In the genomic region with DNA sequence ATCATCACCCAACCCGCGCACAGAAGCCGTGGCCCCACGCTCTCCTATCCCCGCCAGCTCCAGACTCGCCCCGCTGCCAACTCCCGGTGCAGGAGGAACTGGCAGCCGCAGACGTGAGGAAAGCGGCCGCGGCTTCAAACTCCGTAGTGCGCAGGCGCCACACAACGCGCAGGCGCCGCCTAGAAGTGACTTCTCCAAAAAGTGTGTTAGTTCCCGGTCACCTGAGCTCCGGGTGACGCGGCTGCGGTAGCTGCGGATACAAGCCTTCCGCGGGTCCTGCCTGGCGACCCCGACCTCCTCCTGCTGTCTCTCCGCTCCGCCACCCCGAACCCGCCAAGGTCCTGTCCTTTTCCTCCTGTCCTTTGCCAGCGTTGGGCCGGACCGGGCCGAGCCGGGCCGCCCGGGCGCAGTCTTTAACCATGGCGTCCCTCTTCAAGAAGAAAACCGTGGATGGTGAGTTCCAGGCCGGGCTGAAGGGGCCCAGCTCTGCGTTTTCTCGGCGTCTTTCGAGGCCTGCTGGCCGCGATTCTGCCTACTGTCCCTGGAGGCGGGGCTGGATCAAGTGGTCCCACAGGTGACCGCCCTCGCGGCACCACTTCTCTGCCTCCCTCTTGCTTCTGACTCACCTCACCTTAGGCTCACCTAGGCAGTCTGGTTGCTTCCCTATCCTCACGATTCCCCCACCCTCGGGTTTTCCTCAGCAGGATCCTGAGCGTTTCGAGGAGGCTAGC, we compare ENCODE assay signal across 1 cellular context.
A peak's percentile ranks its signal among the peaks of the same experiment; 100 is the strongest.
TF ChIP-seq lines count a peak whose summit lies in the region.

A gene with protein sequence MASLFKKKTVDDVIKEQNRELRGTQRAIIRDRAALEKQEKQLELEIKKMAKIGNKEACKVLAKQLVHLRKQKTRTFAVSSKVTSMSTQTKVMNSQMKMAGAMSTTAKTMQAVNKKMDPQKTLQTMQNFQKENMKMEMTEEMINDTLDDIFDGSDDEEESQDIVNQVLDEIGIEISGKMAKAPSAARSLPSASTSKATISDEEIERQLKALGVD (plus strand): TSS at position 206 of the 731 bp plus-strand sequence. CDS start 214 bp downstream, at position 420.

TF ChIP-seq in HepG2, 621 proteins besides CTCF, POLR2A, EP300 and RAD21 (continued from another document and continues in another):
- TF ChIP-seq, protein P1, sequence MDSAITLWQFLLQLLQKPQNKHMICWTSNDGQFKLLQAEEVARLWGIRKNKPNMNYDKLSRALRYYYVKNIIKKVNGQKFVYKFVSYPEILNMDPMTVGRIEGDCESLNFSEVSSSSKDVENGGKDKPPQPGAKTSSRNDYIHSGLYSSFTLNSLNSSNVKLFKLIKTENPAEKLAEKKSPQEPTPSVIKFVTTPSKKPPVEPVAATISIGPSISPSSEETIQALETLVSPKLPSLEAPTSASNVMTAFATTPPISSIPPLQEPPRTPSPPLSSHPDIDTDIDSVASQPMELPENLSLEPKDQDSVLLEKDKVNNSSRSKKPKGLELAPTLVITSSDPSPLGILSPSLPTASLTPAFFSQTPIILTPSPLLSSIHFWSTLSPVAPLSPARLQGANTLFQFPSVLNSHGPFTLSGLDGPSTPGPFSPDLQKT (CRISPR knock-in tag; IDR thresholded peaks at IDR 0.05; ENCODE audit: borderline replicate concordance): no peak
- no peak for TF ChIP-seq ZNF644 (CRISPR knock-in tag; IDR thresholded peaks at IDR 0.05; ENCODE audit: low read depth)
- TF ChIP-seq ZNF816 (CRISPR knock-in tag; IDR thresholded peaks at IDR 0.05; ENCODE audit: borderline replicate concordance): 0 out of 2 replicates have a peak, but pooled peaks have one; percentile 20
- TF ChIP-seq KAT8 (CRISPR knock-in tag; IDR thresholded peaks at IDR 0.05): peak; percentile 77
- TF ChIP-seq, protein P2, sequence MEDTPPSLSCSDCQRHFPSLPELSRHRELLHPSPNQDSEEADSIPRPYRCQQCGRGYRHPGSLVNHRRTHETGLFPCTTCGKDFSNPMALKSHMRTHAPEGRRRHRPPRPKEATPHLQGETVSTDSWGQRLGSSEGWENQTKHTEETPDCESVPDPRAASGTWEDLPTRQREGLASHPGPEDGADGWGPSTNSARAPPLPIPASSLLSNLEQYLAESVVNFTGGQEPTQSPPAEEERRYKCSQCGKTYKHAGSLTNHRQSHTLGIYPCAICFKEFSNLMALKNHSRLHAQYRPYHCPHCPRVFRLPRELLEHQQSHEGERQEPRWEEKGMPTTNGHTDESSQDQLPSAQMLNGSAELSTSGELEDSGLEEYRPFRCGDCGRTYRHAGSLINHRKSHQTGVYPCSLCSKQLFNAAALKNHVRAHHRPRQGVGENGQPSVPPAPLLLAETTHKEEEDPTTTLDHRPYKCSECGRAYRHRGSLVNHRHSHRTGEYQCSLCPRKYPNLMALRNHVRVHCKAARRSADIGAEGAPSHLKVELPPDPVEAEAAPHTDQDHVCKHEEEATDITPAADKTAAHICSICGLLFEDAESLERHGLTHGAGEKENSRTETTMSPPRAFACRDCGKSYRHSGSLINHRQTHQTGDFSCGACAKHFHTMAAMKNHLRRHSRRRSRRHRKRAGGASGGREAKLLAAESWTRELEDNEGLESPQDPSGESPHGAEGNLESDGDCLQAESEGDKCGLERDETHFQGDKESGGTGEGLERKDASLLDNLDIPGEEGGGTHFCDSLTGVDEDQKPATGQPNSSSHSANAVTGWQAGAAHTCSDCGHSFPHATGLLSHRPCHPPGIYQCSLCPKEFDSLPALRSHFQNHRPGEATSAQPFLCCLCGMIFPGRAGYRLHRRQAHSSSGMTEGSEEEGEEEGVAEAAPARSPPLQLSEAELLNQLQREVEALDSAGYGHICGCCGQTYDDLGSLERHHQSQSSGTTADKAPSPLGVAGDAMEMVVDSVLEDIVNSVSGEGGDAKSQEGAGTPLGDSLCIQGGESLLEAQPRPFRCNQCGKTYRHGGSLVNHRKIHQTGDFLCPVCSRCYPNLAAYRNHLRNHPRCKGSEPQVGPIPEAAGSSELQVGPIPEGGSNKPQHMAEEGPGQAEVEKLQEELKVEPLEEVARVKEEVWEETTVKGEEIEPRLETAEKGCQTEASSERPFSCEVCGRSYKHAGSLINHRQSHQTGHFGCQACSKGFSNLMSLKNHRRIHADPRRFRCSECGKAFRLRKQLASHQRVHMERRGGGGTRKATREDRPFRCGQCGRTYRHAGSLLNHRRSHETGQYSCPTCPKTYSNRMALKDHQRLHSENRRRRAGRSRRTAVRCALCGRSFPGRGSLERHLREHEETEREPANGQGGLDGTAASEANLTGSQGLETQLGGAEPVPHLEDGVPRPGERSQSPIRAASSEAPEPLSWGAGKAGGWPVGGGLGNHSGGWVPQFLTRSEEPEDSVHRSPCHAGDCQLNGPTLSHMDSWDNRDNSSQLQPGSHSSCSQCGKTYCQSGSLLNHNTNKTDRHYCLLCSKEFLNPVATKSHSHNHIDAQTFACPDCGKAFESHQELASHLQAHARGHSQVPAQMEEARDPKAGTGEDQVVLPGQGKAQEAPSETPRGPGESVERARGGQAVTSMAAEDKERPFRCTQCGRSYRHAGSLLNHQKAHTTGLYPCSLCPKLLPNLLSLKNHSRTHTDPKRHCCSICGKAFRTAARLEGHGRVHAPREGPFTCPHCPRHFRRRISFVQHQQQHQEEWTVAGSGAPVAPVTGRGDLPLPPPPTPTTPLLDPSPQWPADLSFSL (CRISPR knock-in tag; IDR thresholded peaks at IDR 0.05): no peak
- TF ChIP-seq, protein P3, sequence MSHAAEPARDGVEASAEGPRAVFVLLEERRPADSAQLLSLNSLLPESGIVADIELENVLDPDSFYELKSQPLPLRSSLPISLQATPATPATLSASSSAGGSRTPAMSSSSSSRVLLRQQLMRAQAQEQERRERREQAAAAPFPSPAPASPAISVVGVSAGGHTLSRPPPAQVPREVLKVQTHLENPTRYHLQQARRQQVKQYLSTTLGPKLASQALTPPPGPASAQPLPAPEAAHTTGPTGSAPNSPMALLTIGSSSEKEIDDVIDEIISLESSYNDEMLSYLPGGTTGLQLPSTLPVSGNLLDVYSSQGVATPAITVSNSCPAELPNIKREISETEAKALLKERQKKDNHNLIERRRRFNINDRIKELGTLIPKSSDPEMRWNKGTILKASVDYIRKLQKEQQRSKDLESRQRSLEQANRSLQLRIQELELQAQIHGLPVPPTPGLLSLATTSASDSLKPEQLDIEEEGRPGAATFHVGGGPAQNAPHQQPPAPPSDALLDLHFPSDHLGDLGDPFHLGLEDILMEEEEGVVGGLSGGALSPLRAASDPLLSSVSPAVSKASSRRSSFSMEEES (CRISPR knock-in tag; IDR thresholded peaks at IDR 0.05): 0 out of 2 replicates have a peak, but pooled peaks have one; percentile 34
- TF ChIP-seq RARG (CRISPR knock-in tag; IDR thresholded peaks at IDR 0.05; ENCODE audit: low read depth): no peak
- peak; percentile 64 for TF ChIP-seq SPEN (CRISPR knock-in tag; IDR thresholded peaks at IDR 0.05; ENCODE audit: low read depth)
- TF ChIP-seq TCF7 (IDR thresholded peaks at IDR 0.05; ENCODE audit: low read depth): no peak
- TF ChIP-seq, protein P4, sequence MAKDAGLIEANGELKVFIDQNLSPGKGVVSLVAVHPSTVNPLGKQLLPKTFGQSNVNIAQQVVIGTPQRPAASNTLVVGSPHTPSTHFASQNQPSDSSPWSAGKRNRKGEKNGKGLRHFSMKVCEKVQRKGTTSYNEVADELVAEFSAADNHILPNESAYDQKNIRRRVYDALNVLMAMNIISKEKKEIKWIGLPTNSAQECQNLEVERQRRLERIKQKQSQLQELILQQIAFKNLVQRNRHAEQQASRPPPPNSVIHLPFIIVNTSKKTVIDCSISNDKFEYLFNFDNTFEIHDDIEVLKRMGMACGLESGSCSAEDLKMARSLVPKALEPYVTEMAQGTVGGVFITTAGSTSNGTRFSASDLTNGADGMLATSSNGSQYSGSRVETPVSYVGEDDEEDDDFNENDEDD (CRISPR knock-in tag; IDR thresholded peaks at IDR 0.05; ENCODE audit: borderline replicate concordance): no peak
- no peak for TF ChIP-seq SOX6 (IDR thresholded peaks at IDR 0.05)
- no peak; the same call in 1 of the 2 replicates for TF ChIP-seq SOX6 (CRISPR knock-in tag; IDR thresholded peaks at IDR 0.05)
- TF ChIP-seq ARHGAP35 (CRISPR knock-in tag; IDR thresholded peaks at IDR 0.05; ENCODE audit: borderline replicate concordance): no peak
- 0 out of 2 replicates have a peak, but pooled peaks have one; percentile 22 for TF ChIP-seq ZNF879 (CRISPR knock-in tag; IDR thresholded peaks at IDR 0.05)
- TF ChIP-seq, protein P5, sequence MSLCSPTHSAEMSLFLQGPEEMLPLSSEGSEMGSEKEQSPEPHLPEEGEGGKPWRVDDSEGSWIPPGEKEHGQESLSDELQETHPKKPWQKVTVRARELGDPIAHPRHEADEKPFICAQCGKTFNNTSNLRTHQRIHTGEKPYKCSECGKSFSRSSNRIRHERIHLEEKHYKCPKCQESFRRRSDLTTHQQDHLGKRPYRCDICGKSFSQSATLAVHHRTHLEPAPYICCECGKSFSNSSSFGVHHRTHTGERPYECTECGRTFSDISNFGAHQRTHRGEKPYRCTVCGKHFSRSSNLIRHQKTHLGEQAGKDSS (CRISPR knock-in tag; IDR thresholded peaks at IDR 0.05; ENCODE audit: borderline replicate concordance, low read depth): no peak
- no peak for TF ChIP-seq TARDBP (CRISPR knock-in tag; IDR thresholded peaks at IDR 0.05)
- no peak for TF ChIP-seq ZNF432 (CRISPR knock-in tag; IDR thresholded peaks at IDR 0.05; ENCODE audit: borderline replicate concordance)
- no peak for TF ChIP-seq ZNF3 (CRISPR knock-in tag; IDR thresholded peaks at IDR 0.05)
- TF ChIP-seq, protein P6, sequence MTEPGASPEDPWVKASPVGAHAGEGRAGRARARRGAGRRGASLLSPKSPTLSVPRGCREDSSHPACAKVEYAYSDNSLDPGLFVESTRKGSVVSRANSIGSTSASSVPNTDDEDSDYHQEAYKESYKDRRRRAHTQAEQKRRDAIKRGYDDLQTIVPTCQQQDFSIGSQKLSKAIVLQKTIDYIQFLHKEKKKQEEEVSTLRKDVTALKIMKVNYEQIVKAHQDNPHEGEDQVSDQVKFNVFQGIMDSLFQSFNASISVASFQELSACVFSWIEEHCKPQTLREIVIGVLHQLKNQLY (CRISPR knock-in tag; IDR thresholded peaks at IDR 0.05): no peak
- peak; percentile 57; the same call in 1 of the 2 replicates for TF ChIP-seq HOXA3 (CRISPR knock-in tag; IDR thresholded peaks at IDR 0.05)
- peak; percentile 77 for TF ChIP-seq FOXC1 (CRISPR knock-in tag; IDR thresholded peaks at IDR 0.05; ENCODE audit: borderline replicate concordance)
- TF ChIP-seq, protein P7, sequence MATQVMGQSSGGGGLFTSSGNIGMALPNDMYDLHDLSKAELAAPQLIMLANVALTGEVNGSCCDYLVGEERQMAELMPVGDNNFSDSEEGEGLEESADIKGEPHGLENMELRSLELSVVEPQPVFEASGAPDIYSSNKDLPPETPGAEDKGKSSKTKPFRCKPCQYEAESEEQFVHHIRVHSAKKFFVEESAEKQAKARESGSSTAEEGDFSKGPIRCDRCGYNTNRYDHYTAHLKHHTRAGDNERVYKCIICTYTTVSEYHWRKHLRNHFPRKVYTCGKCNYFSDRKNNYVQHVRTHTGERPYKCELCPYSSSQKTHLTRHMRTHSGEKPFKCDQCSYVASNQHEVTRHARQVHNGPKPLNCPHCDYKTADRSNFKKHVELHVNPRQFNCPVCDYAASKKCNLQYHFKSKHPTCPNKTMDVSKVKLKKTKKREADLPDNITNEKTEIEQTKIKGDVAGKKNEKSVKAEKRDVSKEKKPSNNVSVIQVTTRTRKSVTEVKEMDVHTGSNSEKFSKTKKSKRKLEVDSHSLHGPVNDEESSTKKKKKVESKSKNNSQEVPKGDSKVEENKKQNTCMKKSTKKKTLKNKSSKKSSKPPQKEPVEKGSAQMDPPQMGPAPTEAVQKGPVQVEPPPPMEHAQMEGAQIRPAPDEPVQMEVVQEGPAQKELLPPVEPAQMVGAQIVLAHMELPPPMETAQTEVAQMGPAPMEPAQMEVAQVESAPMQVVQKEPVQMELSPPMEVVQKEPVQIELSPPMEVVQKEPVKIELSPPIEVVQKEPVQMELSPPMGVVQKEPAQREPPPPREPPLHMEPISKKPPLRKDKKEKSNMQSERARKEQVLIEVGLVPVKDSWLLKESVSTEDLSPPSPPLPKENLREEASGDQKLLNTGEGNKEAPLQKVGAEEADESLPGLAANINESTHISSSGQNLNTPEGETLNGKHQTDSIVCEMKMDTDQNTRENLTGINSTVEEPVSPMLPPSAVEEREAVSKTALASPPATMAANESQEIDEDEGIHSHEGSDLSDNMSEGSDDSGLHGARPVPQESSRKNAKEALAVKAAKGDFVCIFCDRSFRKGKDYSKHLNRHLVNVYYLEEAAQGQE (IDR thresholded peaks at IDR 0.05; ENCODE audit: borderline replicate concordance in 1 of 2, low read depth in 1 of 2, low read length in 2 of 2): no peak
- TF ChIP-seq SP4 (CRISPR knock-in tag; IDR thresholded peaks at IDR 0.05): no peak
- TF ChIP-seq ARNT2 (CRISPR knock-in tag; IDR thresholded peaks at IDR 0.05; ENCODE audit: low read depth): peak; percentile 68; the same call in 1 of the 2 replicates
- no peak for TF ChIP-seq NCOR1 (IDR thresholded peaks at IDR 0.05; ENCODE audit: borderline replicate concordance, low read length)
- no peak for TF ChIP-seq THYN1 (CRISPR knock-in tag; IDR thresholded peaks at IDR 0.05; ENCODE audit: borderline replicate concordance, low read depth)
- peak; percentile 56 for TF ChIP-seq AGO2 (optimal IDR thresholded peaks at IDR 0.05; ENCODE audit: low read depth, low read length)
- no peak for TF ChIP-seq CENPT (CRISPR knock-in tag; IDR thresholded peaks at IDR 0.05; ENCODE audit: low read depth)
- TF ChIP-seq EEA1 (CRISPR knock-in tag; IDR thresholded peaks at IDR 0.05; ENCODE audit: borderline replicate concordance): no peak
- TF ChIP-seq REXO4 (CRISPR knock-in tag; IDR thresholded peaks at IDR 0.05; ENCODE audit: borderline replicate concordance): no peak
- peak; percentile 41 for TF ChIP-seq RNF2 (conservative IDR thresholded peaks at IDR 0.05; ENCODE audit: low read depth)
- no peak for TF ChIP-seq ZNF841 (CRISPR knock-in tag; IDR thresholded peaks at IDR 0.05; ENCODE audit: borderline replicate concordance)
- TF ChIP-seq MTF1 (CRISPR knock-in tag; IDR thresholded peaks at IDR 0.05): no peak
- TF ChIP-seq, protein P8, sequence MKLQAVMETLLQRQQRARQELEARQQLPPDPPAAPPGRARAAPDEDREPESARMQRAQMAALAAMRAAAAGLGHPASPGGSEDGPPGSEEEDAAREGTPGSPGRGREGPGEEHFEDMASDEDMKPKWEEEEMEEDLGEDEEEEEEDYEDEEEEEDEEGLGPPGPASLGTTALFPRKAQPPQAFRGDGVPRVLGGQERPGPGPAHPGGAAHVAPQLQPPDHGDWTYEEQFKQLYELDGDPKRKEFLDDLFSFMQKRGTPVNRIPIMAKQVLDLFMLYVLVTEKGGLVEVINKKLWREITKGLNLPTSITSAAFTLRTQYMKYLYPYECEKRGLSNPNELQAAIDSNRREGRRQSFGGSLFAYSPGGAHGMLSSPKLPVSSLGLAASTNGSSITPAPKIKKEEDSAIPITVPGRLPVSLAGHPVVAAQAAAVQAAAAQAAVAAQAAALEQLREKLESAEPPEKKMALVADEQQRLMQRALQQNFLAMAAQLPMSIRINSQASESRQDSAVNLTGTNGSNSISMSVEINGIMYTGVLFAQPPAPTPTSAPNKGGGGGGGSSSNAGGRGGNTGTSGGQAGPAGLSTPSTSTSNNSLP (IDR thresholded peaks at IDR 0.05; ENCODE audit: low read depth, low read length): no peak
- TF ChIP-seq, protein P9, sequence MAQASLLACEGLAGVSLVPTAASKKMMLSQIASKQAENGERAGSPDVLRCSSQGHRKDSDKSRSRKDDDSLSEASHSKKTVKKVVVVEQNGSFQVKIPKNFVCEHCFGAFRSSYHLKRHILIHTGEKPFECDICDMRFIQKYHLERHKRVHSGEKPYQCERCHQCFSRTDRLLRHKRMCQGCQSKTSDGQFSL (CRISPR knock-in tag; IDR thresholded peaks at IDR 0.05): no peak
- no peak for TF ChIP-seq ZNF790 (CRISPR knock-in tag; IDR thresholded peaks at IDR 0.05; ENCODE audit: borderline replicate concordance)
- no peak for TF ChIP-seq NONO (IDR thresholded peaks at IDR 0.05)
- 0 out of 2 replicates have a peak, but pooled peaks have one; percentile 19 for TF ChIP-seq NONO (CRISPR knock-in tag; conservative IDR thresholded peaks at IDR 0.05)
- no peak for TF ChIP-seq DR1 (CRISPR knock-in tag; IDR thresholded peaks at IDR 0.05)
